In genomic region chr21:41141031-41141457, GRCh38 we compare ENCODE assay signal across 17 cellular contexts. TPM values are rescaled to one million over a fixed set of nuclear protein-coding genes. Genes with fewer than 3 reads are reported as not detected.
A peak's percentile ranks its signal among the peaks of the same experiment; 100 is the strongest.
DNase-seq lines count a peak whose midpoint lies in the region; ATAC-seq and TF ChIP-seq lines count a peak whose summit lies in the region.
"Had no signal": no experiment of that assay in that cellular context is flagged by ENCODE, and none has a peak within 500 bp of the region (broad histone marks: within the 10 kb centered on the region; RNA-seq: fewer than 3 reads in every experiment).

No MANE protein-coding gene starts in this region.

- H3K27ac Mint-ChIP-seq in osteocyte (ENCODE audit: unreplicated experiment) (peak overlapping the region; percentile 44), nephron progenitor cell (no peak overlapping the region)
- H3K27ac Mint-ChIP-seq: activated CD4-positive, alpha-beta T cell treated with anti-CD3 and anti-CD28 coated beads, Interleukin-2, amount 10 ng/mL, durations not matched to agents 7 days and 5 days; activated T-cell treated with anti-CD3 and anti-CD28 coated beads, Interleukin-2, amount 50 U/mL, for 72 hours had no signal

- H3K36me3 ChIP-seq in gastrocnemius medialis = no peaks in the 10 kb centered on the region
- H3K36me3 ChIP-seq: BLaER1 treated with 17β-estradiol and CSF1 and Interleukin-3, amounts not matched to agents 10 nM and 100 nM; tibial nerve had no signal

- H3K4me1 ChIP-seq in gastrocnemius medialis = no peaks in the 10 kb centered on the region
- H3K4me1 ChIP-seq: BLaER1 treated with 17β-estradiol and CSF1 and Interleukin-3, amounts not matched to agents 10 nM and 100 nM; psoas muscle had no signal

- in situ Hi-C loops in gastrocnemius medialis (cut with MboI; ENCODE audit: low sequenced_read_pairs in 4 of 4) = no loop called here

- no peak for TF ChIP-seq CTCF in C4-2B (conservative IDR thresholded peaks at IDR 0.05)
- no peak for TF ChIP-seq CTCF in osteocyte (IDR thresholded peaks at IDR 0.05)
- no peak for TF ChIP-seq CTCF in nephron progenitor cell (IDR thresholded peaks at IDR 0.05)
- TF ChIP-seq CTCF in gastrocnemius medialis (IDR thresholded peaks at IDR 0.05 in 4 of 5, conservative IDR thresholded peaks at IDR 0.05 in 1 of 5) = no peak

- H3K4me3 Mint-ChIP-seq in osteocyte (ENCODE audit: unreplicated experiment) = no peak overlapping the region
- no peak overlapping the region for H3K4me3 Mint-ChIP-seq in nephron progenitor cell
- H3K4me3 Mint-ChIP-seq: activated CD4-positive, alpha-beta T cell treated with anti-CD3 and anti-CD28 coated beads, Interleukin-2, amount 10 ng/mL, durations not matched to agents 7 days and 5 days; activated T-cell treated with anti-CD3 and anti-CD28 coated beads, Interleukin-2, amount 50 U/mL, for 72 hours had no signal

- ATAC-seq in HG03457 (IDR thresholded peaks at IDR 0.05; ENCODE audit: unreplicated experiment) (no peak), gastrocnemius medialis (no peak)
- ATAC-seq: activated T-cell treated with anti-CD3 and anti-CD28 coated beads, Interleukin-2, amount 50 U/mL, for 72 hours; psoas muscle had no signal

- H3K9me3 Mint-ChIP-seq in osteocyte (ENCODE audit: unreplicated experiment) = no peaks in the 10 kb centered on the region
- no peaks in the 10 kb centered on the region for H3K9me3 Mint-ChIP-seq in nephron progenitor cell
- H3K9me3 Mint-ChIP-seq: activated CD4-positive, alpha-beta T cell treated with anti-CD3 and anti-CD28 coated beads, Interleukin-2, amount 10 ng/mL, durations not matched to agents 7 days and 5 days; activated T-cell treated with anti-CD3 and anti-CD28 coated beads, Interleukin-2, amount 50 U/mL, for 72 hours had no signal

- H3K27me3 ChIP-seq in gastrocnemius medialis = no peaks in the 10 kb centered on the region
- H3K27me3 ChIP-seq: BLaER1 treated with 17β-estradiol and CSF1 and Interleukin-3, amounts not matched to agents 10 nM and 100 nM; tibial nerve had no signal

- peaks cover 21% of the 10 kb centered on the region for H3K4me1 Mint-ChIP-seq in osteocyte (ENCODE audit: unreplicated experiment)
- no peaks in the 10 kb centered on the region for H3K4me1 Mint-ChIP-seq in nephron progenitor cell
- H3K4me1 Mint-ChIP-seq: activated CD4-positive, alpha-beta T cell treated with anti-CD3 and anti-CD28 coated beads, Interleukin-2, amount 10 ng/mL, durations not matched to agents 7 days and 5 days had no signal

- TF ChIP-seq POLR2A in gastrocnemius medialis (IDR thresholded peaks at IDR 0.05) = no peak

- no peak overlapping the region for H3K4me3 ChIP-seq in gastrocnemius medialis
- H3K4me3 ChIP-seq: BLaER1 treated with 17β-estradiol and CSF1 and Interleukin-3, amounts not matched to agents 10 nM and 100 nM; psoas muscle; tibial nerve had no signal

- no peaks in the 10 kb centered on the region for H3K27me3 Mint-ChIP-seq in osteocyte (ENCODE audit: unreplicated experiment)
- peaks cover 21% of the 10 kb centered on the region for H3K27me3 Mint-ChIP-seq in nephron progenitor cell (ENCODE audit: low read depth, poor library complexity)
- H3K27me3 Mint-ChIP-seq: activated CD4-positive, alpha-beta T cell treated with anti-CD3 and anti-CD28 coated beads, Interleukin-2, amount 10 ng/mL, durations not matched to agents 7 days and 5 days had no signal

- DNase-seq in M059J (ENCODE audit: low read depth) = peak; percentile 92
- DNase-seq in dermis blood vessel endothelial cell = peak; percentile 88
- no peak for DNase-seq in osteocyte (ENCODE audit: extremely low spot score, unreplicated experiment)
- DNase-seq in nephron progenitor cell = no peak
- no peak for DNase-seq in NCI-H1092 (lab: John Stamatoyannopoulos, UW)
- DNase-seq in gastrocnemius medialis = no peak
- DNase-seq: activated CD4-positive, alpha-beta T cell treated with anti-CD3 and anti-CD28 coated beads, Interleukin-2, amount 10 ng/mL, durations not matched to agents 7 days and 5 days; activated T-cell treated with anti-CD3 and anti-CD28 coated beads, Interleukin-2, amount 50 U/mL, for 72 hours; DMS79; foreskin melanocyte; NCI-H1436 treated with DMSO at 0.1 percent for 48 hours; NCI-H510A treated with DMSO at 0.1 percent for 48 hours; psoas muscle had no signal

- intact Hi-C loops in gastrocnemius medialis (cut with DNase I; ENCODE audit: low total_unique reads) = no loop called here

- no peaks in the 10 kb centered on the region for H3K9me3 ChIP-seq in gastrocnemius medialis
- H3K9me3 ChIP-seq: psoas muscle, tibial nerve had no signal

- peak overlapping the region; percentile 15; the same call in 1 of the 2 replicates for H3K27ac ChIP-seq in C4-2B
- no peak overlapping the region for H3K27ac ChIP-seq in gastrocnemius medialis
- H3K27ac ChIP-seq: BLaER1 treated with 17β-estradiol and CSF1 and Interleukin-3, amounts not matched to agents 10 nM and 100 nM; psoas muscle had no signal

- no peaks in the 10 kb centered on the region for H3K36me3 Mint-ChIP-seq in osteocyte (ENCODE audit: unreplicated experiment)
- H3K36me3 Mint-ChIP-seq in nephron progenitor cell (ENCODE audit: low read depth) = no peaks in the 10 kb centered on the region

RNA-seq across cellular contexts. Expression of gene BACE2, which starts 26.9 kb away (rescaled TPM):
- total RNA-seq in M059J (2014; rRNA removed; shearing (Covaris generic)) = 194 and 229 TPM in 2 replicates
- total RNA-seq in dermis blood vessel endothelial cell (571 and 696 TPM in 2 replicates), osteocyte (49.5 and 55.4 TPM in 2 replicates), gastrocnemius medialis (10 to 100 TPM in 1 of 4 donors, 1 to 10 TPM in 3; 7.5 to 17.5 (median 9.3) TPM)

Comparison
In these comparisons a context has a peak if more than half of its experiments do, and no peak if none do; other contexts are left out.
1. DNase-seq: peak in M059J (single experiment) and dermis blood vessel endothelial cell (single experiment); none in osteocyte (single experiment), nephron progenitor cell (single experiment), NCI-H1092 (single experiment) and gastrocnemius medialis (0 of 2).